In the genomic region with DNA sequence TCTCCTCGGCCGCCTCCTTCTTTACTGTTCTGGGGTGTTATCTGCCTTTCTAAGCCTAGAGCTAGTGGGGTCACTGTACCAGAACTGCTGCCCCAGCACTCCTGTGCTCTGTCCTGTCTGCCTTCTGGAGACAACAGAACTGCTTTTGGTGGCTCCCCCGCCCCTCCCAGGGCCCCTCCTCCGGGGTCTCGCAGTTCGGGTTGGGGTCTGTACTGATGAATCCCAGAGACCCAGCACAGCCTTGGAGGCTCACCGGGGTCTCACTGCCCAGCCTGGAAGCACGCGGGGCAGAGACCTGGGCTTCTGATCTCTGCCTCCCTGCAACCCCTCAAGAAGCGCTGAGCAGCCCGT, we compare ENCODE assay signal across 1 cellular context.
TF ChIP-seq lines count a peak whose summit lies in the region.

No MANE protein-coding gene starts in this region.

TF ChIP-seq in HCT116, 20 proteins besides CTCF, POLR2A, EP300 and RAD21 (continued from another document):
- TF ChIP-seq, protein P1, sequence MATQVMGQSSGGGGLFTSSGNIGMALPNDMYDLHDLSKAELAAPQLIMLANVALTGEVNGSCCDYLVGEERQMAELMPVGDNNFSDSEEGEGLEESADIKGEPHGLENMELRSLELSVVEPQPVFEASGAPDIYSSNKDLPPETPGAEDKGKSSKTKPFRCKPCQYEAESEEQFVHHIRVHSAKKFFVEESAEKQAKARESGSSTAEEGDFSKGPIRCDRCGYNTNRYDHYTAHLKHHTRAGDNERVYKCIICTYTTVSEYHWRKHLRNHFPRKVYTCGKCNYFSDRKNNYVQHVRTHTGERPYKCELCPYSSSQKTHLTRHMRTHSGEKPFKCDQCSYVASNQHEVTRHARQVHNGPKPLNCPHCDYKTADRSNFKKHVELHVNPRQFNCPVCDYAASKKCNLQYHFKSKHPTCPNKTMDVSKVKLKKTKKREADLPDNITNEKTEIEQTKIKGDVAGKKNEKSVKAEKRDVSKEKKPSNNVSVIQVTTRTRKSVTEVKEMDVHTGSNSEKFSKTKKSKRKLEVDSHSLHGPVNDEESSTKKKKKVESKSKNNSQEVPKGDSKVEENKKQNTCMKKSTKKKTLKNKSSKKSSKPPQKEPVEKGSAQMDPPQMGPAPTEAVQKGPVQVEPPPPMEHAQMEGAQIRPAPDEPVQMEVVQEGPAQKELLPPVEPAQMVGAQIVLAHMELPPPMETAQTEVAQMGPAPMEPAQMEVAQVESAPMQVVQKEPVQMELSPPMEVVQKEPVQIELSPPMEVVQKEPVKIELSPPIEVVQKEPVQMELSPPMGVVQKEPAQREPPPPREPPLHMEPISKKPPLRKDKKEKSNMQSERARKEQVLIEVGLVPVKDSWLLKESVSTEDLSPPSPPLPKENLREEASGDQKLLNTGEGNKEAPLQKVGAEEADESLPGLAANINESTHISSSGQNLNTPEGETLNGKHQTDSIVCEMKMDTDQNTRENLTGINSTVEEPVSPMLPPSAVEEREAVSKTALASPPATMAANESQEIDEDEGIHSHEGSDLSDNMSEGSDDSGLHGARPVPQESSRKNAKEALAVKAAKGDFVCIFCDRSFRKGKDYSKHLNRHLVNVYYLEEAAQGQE (IDR thresholded peaks at IDR 0.05; ENCODE audit: low read depth): no peak
- TF ChIP-seq, protein P2, sequence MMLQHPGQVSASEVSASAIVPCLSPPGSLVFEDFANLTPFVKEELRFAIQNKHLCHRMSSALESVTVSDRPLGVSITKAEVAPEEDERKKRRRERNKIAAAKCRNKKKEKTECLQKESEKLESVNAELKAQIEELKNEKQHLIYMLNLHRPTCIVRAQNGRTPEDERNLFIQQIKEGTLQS (IDR thresholded peaks at IDR 0.05): no peak
- TF ChIP-seq, protein P3, sequence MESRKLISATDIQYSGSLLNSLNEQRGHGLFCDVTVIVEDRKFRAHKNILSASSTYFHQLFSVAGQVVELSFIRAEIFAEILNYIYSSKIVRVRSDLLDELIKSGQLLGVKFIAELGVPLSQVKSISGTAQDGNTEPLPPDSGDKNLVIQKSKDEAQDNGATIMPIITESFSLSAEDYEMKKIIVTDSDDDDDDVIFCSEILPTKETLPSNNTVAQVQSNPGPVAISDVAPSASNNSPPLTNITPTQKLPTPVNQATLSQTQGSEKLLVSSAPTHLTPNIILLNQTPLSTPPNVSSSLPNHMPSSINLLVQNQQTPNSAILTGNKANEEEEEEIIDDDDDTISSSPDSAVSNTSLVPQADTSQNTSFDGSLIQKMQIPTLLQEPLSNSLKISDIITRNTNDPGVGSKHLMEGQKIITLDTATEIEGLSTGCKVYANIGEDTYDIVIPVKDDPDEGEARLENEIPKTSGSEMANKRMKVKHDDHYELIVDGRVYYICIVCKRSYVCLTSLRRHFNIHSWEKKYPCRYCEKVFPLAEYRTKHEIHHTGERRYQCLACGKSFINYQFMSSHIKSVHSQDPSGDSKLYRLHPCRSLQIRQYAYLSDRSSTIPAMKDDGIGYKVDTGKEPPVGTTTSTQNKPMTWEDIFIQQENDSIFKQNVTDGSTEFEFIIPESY (IDR thresholded peaks at IDR 0.05; ENCODE audit: extremely low read depth, insufficient replicate concordance, low read length): no peak
- TF ChIP-seq SP1 (IDR thresholded peaks at IDR 0.05; ENCODE audit: low read depth): no peak
- TF ChIP-seq ELF1 (IDR thresholded peaks at IDR 0.05; ENCODE audit: borderline replicate concordance, low read depth): no peak
- TF ChIP-seq EZH2phosphoT487 (IDR thresholded peaks at IDR 0.05; ENCODE audit: borderline replicate concordance): no peak
- TF ChIP-seq, protein P4, sequence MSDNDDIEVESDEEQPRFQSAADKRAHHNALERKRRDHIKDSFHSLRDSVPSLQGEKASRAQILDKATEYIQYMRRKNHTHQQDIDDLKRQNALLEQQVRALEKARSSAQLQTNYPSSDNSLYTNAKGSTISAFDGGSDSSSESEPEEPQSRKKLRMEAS (IDR thresholded peaks at IDR 0.05): no peak
- no peak for TF ChIP-seq JUND (IDR thresholded peaks at IDR 0.05)
- no peak for TF ChIP-seq EGR1 (IDR thresholded peaks at IDR 0.05; ENCODE audit: low read depth)
- TF ChIP-seq ZNF274 (IDR thresholded peaks at IDR 0.05; ENCODE audit: low read depth, low read length): no peak
- TF ChIP-seq ZFX (IDR thresholded peaks at IDR 0.05): no peak
- TF ChIP-seq POLR2AphosphoS5 (IDR thresholded peaks at IDR 0.05; ENCODE audit: low read depth, low read length): no peak
TF ChIP-seq in HCT116: peak in this region for 0.
